7 cellular contexts compared by ENCODE assay signal in the genomic region with DNA sequence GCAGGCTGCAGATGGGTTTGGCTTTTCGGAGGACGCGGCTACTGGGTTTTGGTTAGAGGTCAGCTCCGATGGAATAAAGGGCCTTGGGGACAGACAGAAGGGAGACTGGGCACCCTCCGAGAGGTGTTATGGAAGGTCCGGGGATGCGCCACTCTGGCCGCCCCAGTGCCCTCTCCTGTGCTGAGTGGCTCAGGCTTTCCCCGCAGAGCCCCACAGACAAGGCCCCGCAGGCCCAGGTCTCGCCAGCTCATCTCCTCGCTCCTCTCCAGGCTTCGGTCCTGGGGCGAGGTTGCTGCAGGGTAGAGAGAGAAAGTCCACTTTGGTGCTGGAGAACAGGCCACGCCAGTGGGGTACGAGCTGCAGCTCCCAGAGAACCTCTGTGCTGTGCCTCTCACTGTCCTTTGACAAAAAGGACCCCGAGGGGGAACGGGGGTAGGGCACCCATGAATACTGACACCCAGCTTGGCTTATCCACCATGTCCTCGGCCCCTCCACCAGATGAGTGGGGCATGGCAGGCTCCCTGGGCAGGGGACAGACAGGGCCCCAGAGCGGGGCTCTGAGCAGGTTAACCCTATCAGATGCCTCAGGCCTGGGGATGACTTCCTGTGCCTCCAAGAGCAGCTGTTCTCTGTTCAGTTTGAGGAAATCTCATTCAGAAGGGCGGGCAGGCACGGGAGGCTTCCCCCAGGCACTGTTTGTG. TPM values are rescaled to one million over a fixed set of nuclear protein-coding genes. Genes with fewer than 3 reads are reported as not detected.
DNase-seq lines count a peak whose midpoint lies in the region; ATAC-seq and TF ChIP-seq lines count a peak whose summit lies in the region.
"Had no signal": no experiment of that assay in that cellular context is flagged by ENCODE, and none has a peak within 500 bp of the region (broad histone marks: within the 10 kb centered on the region; RNA-seq: fewer than 3 reads in every experiment).

No MANE protein-coding gene starts in this region.

- H3K27me3 ChIP-seq in BLaER1 = no peaks in the 10 kb centered on the region
- no peaks in the 10 kb centered on the region for H3K27me3 ChIP-seq in CD4-positive, alpha-beta T cell (ENCODE audit: control insufficient read depth, insufficient read depth, low read length)

- no peaks in the 10 kb centered on the region; the same call in 1 of the 2 replicates for H3K9me3 ChIP-seq in BLaER1
- no peaks in the 10 kb centered on the region for H3K9me3 ChIP-seq in CD4-positive, alpha-beta T cell (ENCODE audit: control insufficient read depth, low read length)
- H3K9me3 ChIP-seq: prostate gland had no signal

- no peak overlapping the region for H3K4me3 Mint-ChIP-seq in CD4-positive, alpha-beta T cell

- peak overlapping the region; percentile 71 for H3K4me2 ChIP-seq in BLaER1

- no peak for TF ChIP-seq CTCF in CD4-positive, alpha-beta T cell (IDR thresholded peaks at IDR 0.05)

- H3K27me3 Mint-ChIP-seq in CD4-positive, alpha-beta T cell = no peaks in the 10 kb centered on the region

- intact Hi-C loops in CD4-positive, alpha-beta T cell (cut with DNase I, micrococcal nuclease) = loop anchor here (2.0 to 5.0 kb wide), 3 partner anchors 17 to 63 kb away; a partner anchor contains a TSS

- peaks cover 24% of the 10 kb centered on the region for H3K4me1 ChIP-seq in BLaER1
- H3K4me1 ChIP-seq: prostate gland had no signal

- peak overlapping the region; percentile 54 for H3K27ac ChIP-seq in BLaER1
- no peak overlapping the region for H3K27ac ChIP-seq in CD4-positive, alpha-beta T cell (ENCODE audit: low read depth, low read length)
- H3K27ac ChIP-seq: prostate gland had no signal

- H3K9ac ChIP-seq in BLaER1 = peak overlapping the region; percentile 42; the same call in 1 of the 2 replicates

- POLR2A ChIA-PET in CD4-positive, alpha-beta T cell (lab: Charles Lee) = interaction anchor here (0.7 to 2.6 kb wide), 3 partner anchors 16 to 312 kb away, joined by 3 to 14 read pairs (median 3); a partner anchor contains a TSS

- no peak overlapping the region for H3K27ac Mint-ChIP-seq in CD4-positive, alpha-beta T cell

- peaks cover 4% of the 10 kb centered on the region for H3K4me1 Mint-ChIP-seq in CD4-positive, alpha-beta T cell (ENCODE audit: low read depth)

- H3K36me3 Mint-ChIP-seq in CD4-positive, alpha-beta T cell (ENCODE audit: low read depth) = peaks cover 16% of the 10 kb centered on the region

- ATAC-seq in HG02610 (IDR thresholded peaks at IDR 0.05; ENCODE audit: unreplicated experiment) (no peak), HG02571 (IDR thresholded peaks at IDR 0.05; ENCODE audit: unreplicated experiment) (no peak)
- no peak for ATAC-seq in CD4-positive, alpha-beta T cell (ENCODE audit: poor library complexity)

- peak; percentile 2 for DNase-seq in HuH-7.5 (ENCODE audit: low spot score)
- DNase-seq in dedifferentiated amniotic fluid mesenchymal stem cell (ENCODE audit: extremely low spot score) = peak; percentile 2
- no peak for DNase-seq in CD4-positive, alpha-beta T cell

- no peaks in the 10 kb centered on the region for H3K9me3 Mint-ChIP-seq in CD4-positive, alpha-beta T cell

- no peak overlapping the region for H3K4me3 ChIP-seq in BLaER1
- H3K4me3 ChIP-seq: prostate gland had no signal

- H3K36me3 ChIP-seq in BLaER1 = peaks cover 68% of the 10 kb centered on the region
- H3K36me3 ChIP-seq: prostate gland had no signal

- peaks cover 6% of the 10 kb centered on the region for H4K20me1 ChIP-seq in BLaER1

- CTCF ChIA-PET in CD4-positive, alpha-beta T cell (lab: Charles Lee) = interaction anchor here (0.5 to 1.3 kb wide), 11 partner anchors 9 to 393 kb away, joined by 3 to 9 read pairs (median 4); no protein-coding TSS in a partner anchor

RNA-seq across cellular contexts. Expression of a gene that starts 15.9 kb away (rescaled TPM):
- total RNA-seq in CD4-positive, alpha-beta T cell = 10 to 100 TPM; 48.7 to 53.5 TPM

RNA-seq across cellular contexts. Expression of a gene that starts 39.5 kb away (rescaled TPM):
- 1 to 10 TPM; 7.0 to 7.1 TPM for total RNA-seq in CD4-positive, alpha-beta T cell

RNA-seq across cellular contexts. Expression of a gene that starts 43.6 kb away (rescaled TPM):
- 10 to 100 TPM in 1 of 2 experiments, 1 to 10 TPM in 1; 6.2 to 10.4 TPM for total RNA-seq in CD4-positive, alpha-beta T cell

RNA-seq across cellular contexts. Expression of a gene that starts 57.6 kb away (rescaled TPM):
- total RNA-seq in CD4-positive, alpha-beta T cell = 10 to 100 TPM; 17.2 to 18.3 TPM

Comparison
In these comparisons a context has a peak if more than half of its experiments do, and no peak if none do; other contexts are left out.
1. DNase-seq: peak in HuH-7.5 (single experiment) and dedifferentiated amniotic fluid mesenchymal stem cell (single experiment); none in CD4-positive, alpha-beta T cell (0 of 10).